Comparison of ENCODE assay signal across 16 cellular contexts in genomic region chr18:54822872-54823845, GRCh38. TPM values are rescaled to one million over a fixed set of nuclear protein-coding genes. Genes with fewer than 3 reads are reported as not detected.
DNase-seq lines count a peak whose midpoint lies in the region; ATAC-seq and TF ChIP-seq lines count a peak whose summit lies in the region.
"Had no signal": no experiment of that assay in that cellular context is flagged by ENCODE, and none has a peak within 500 bp of the region (broad histone marks: within the 10 kb centered on the region; RNA-seq: fewer than 3 reads in every experiment).

No MANE protein-coding gene starts in this region.

- no peaks in the 10 kb centered on the region for H3F3A ChIP-seq in PC-3 (ENCODE audit: low read length, unreplicated experiment)

- DNase-seq in GM04504 (ENCODE audit: low read depth) (peak; percentile 93), PC-3 (peak; percentile 87), erythroblast (lab: John Stamatoyannopoulos, UW) (peak; percentile 20 to 34), skeletal muscle cell (ENCODE audit: low read depth) (peak; percentile 96)
- no peak for DNase-seq in activated naive CD4-positive, alpha-beta T cell (lab: John Stamatoyannopoulos, UW)
- DNase-seq in CD4-positive, alpha-beta memory T cell = no peak
- DNase-seq: activated CD4-positive, alpha-beta T cell treated with anti-CD3 and anti-CD28 coated beads, Interleukin-2, amount 10 ng/mL, durations not matched to agents 7 days and 5 days; endodermal cell; kidney glomerular epithelial cell; NCI-H2029 treated with DMSO at 0.1 percent for 48 hours; ovary; SHP77 had no signal

- CTCF ChIA-PET in PC-3 (lab: Charles Lee) = no interaction called here
- CTCF ChIA-PET in CD4-positive, alpha-beta memory T cell (lab: Charles Lee; ENCODE audit: partially characterized antibody) = interaction anchor here (1.3 kb wide), 1 partner anchor 9 kb away, joined by 3 read pairs; no protein-coding TSS in a partner anchor

- peak overlapping the region; percentile 56 for H3K4me2 ChIP-seq in PC-3 (ENCODE audit: low read length)

- H3K4me3 ChIP-seq in PC-3 (ENCODE audit: low read length) (no peak overlapping the region), skeletal muscle cell (ENCODE audit: low read depth, low read length) (no peak overlapping the region)
- no peak overlapping the region for H3K4me3 ChIP-seq in CD4-positive, alpha-beta memory T cell (ENCODE audit: low read length in 2 of 2)
- H3K4me3 ChIP-seq: ovary had no signal

- H3K79me2 ChIP-seq in PC-3 (ENCODE audit: low read length) = no peaks in the 10 kb centered on the region

- H3K27me3 Mint-ChIP-seq in CD4-positive, alpha-beta memory T cell = peaks cover 2 to 3% of the 10 kb centered on the region in 2 donors

- H4K20me1 ChIP-seq in PC-3 (ENCODE audit: low read length) = no peaks in the 10 kb centered on the region

- H3K27me3 ChIP-seq in PC-3 (ENCODE audit: low read length) = no peaks in the 10 kb centered on the region
- no peaks in the 10 kb centered on the region for H3K27me3 ChIP-seq in CD4-positive, alpha-beta memory T cell (ENCODE audit: insufficient read depth, low read length)
- H3K27me3 ChIP-seq: ovary had no signal

- peak; percentile 80 for ATAC-seq in PC-3
- ATAC-seq in HG02678 (IDR thresholded peaks at IDR 0.05; ENCODE audit: unreplicated experiment) = no peak
- ATAC-seq in GM18870 (IDR thresholded peaks at IDR 0.05; ENCODE audit: unreplicated experiment) = no peak

- no peak for TF ChIP-seq POLR2A in erythroblast (IDR thresholded peaks at IDR 0.05; ENCODE audit: low read length)

- H3K4me3 Mint-ChIP-seq in CD4-positive, alpha-beta memory T cell = no peak overlapping the region
- H3K4me3 Mint-ChIP-seq: activated CD4-positive, alpha-beta T cell treated with anti-CD3 and anti-CD28 coated beads, Interleukin-2, amount 10 ng/mL, durations not matched to agents 7 days and 5 days; activated naive CD8-positive, alpha-beta T cell; endodermal cell; type B pancreatic cell had no signal

- peaks cover 0 to 1% (median 0%) of the 10 kb centered on the region in 8 donors for H3K9me3 Mint-ChIP-seq in CD4-positive, alpha-beta memory T cell
- H3K9me3 Mint-ChIP-seq: activated CD4-positive, alpha-beta T cell treated with anti-CD3 and anti-CD28 coated beads, Interleukin-2, amount 10 ng/mL, durations not matched to agents 7 days and 5 days; type B pancreatic cell had no signal

- peaks cover 44% of the 10 kb centered on the region for H3K4me1 ChIP-seq in PC-3 (ENCODE audit: insufficient read depth, low read length)
- peaks cover 6% of the 10 kb centered on the region for H3K4me1 ChIP-seq in CD4-positive, alpha-beta memory T cell (ENCODE audit: insufficient read depth, low read length)

- POLR2A ChIA-PET in PC-3 (lab: Charles Lee; ENCODE audit: unreplicated experiment) = no interaction called here
- POLR2A ChIA-PET in CD4-positive, alpha-beta memory T cell (lab: Charles Lee; ENCODE audit: partially characterized antibody) = no interaction called here

- TSS peak; percentile 72 for BruUV-seq in PC-3 (replicated peaks; lab: Mats Ljungman, UMichigan)

- no peaks in the 10 kb centered on the region for H3K9me2 ChIP-seq in PC-3 (replicated peaks; ENCODE audit: low read length)

- peaks cover 4 to 9% (median 5%) of the 10 kb centered on the region in 4 donors for H3K4me1 Mint-ChIP-seq in CD4-positive, alpha-beta memory T cell

- H3K9ac ChIP-seq in PC-3 (ENCODE audit: low read length) = peak overlapping the region; percentile 54

- H3K9me3 ChIP-seq in PC-3 (ENCODE audit: low read length) = no peaks in the 10 kb centered on the region
- no peaks in the 10 kb centered on the region for H3K9me3 ChIP-seq in CD4-positive, alpha-beta memory T cell (ENCODE audit: control insufficient read depth in 1 of 2, low read length in 2 of 2)
- H3K9me3 ChIP-seq: ovary had no signal

- peak overlapping the region; percentile 92 for H3K27ac ChIP-seq in PC-3 (ENCODE audit: low read length)
- no peak overlapping the region for H3K27ac ChIP-seq in CD4-positive, alpha-beta memory T cell (ENCODE audit: low read depth, low read length)
- H3K27ac ChIP-seq: ovary had no signal

- peak overlapping the region; percentile 53 for H2AFZ ChIP-seq in PC-3 (ENCODE audit: low read length)

- no peak for TF ChIP-seq CTCF in PC-3 (conservative IDR thresholded peaks at IDR 0.05; ENCODE audit: low read depth, low read length)

- no peaks in the 10 kb centered on the region for H3K36me3 ChIP-seq in PC-3 (ENCODE audit: low read depth, low read length)
- H3K36me3 ChIP-seq in CD4-positive, alpha-beta memory T cell (ENCODE audit: insufficient read depth, low read length) = no peaks in the 10 kb centered on the region
- H3K36me3 ChIP-seq: ovary had no signal

- H3K27ac Mint-ChIP-seq in CD4-positive, alpha-beta memory T cell = no peak overlapping the region
- H3K27ac Mint-ChIP-seq: activated CD4-positive, alpha-beta T cell treated with anti-CD3 and anti-CD28 coated beads, Interleukin-2, amount 10 ng/mL, durations not matched to agents 7 days and 5 days; activated naive CD8-positive, alpha-beta T cell; endodermal cell; type B pancreatic cell had no signal

- no peaks in the 10 kb centered on the region for H3K36me3 Mint-ChIP-seq in CD4-positive, alpha-beta memory T cell
- H3K36me3 Mint-ChIP-seq: activated naive CD8-positive, alpha-beta T cell; type B pancreatic cell had no signal

- intact Hi-C loops in PC-3 (cut with micrococcal nuclease) = loop anchor here (1.0 kb wide), 1 partner anchor 47 kb away; no protein-coding TSS in a partner anchor
- intact Hi-C loops in CD4-positive, alpha-beta memory T cell (cut with micrococcal nuclease) = loop anchor here (10.0 kb wide), 1 partner anchor 468 kb away; the partner anchor contains the start of genes C18orf54 and STARD6

RNA-seq across cellular contexts. Expression of gene RAB27B, which starts 5.1 kb away (rescaled TPM):
- total RNA-seq in PC-3 (2014; rRNA removed) = 10.3 and 13.2 TPM in 2 replicates
- total RNA-seq in CD4-positive, alpha-beta memory T cell = 1 to 10 TPM; 2.2 to 3.1 TPM
- polyA plus RNA-seq in CD4-positive, alpha-beta memory T cell = 1 to 10 TPM; 1.0 to 1.1 TPM

Comparison
In these comparisons a context has a peak if more than half of its experiments do, and no peak if none do; other contexts are left out.
1. DNase-seq: peak in GM04504 (single experiment), PC-3 (single experiment), erythroblast (2 of 2) and skeletal muscle cell (single experiment); none in activated naive CD4-positive, alpha-beta T cell (0 of 4) and CD4-positive, alpha-beta memory T cell (0 of 5).